In genomic region chr17:38710985-38711384, GRCh38 we compare ENCODE assay signal across 1 cellular context.
A peak's percentile ranks its signal among the peaks of the same experiment; 100 is the strongest.
TF ChIP-seq lines count a peak whose summit lies in the region.

No MANE protein-coding gene starts in this region.

TF ChIP-seq in HEK293, 187 proteins besides CTCF, POLR2A, EP300 and RAD21:
- TF ChIP-seq PRDM4 (tag by site-specific recombination; IDR thresholded peaks at IDR 0.05), result no peak
- TF ChIP-seq, protein P1, sequence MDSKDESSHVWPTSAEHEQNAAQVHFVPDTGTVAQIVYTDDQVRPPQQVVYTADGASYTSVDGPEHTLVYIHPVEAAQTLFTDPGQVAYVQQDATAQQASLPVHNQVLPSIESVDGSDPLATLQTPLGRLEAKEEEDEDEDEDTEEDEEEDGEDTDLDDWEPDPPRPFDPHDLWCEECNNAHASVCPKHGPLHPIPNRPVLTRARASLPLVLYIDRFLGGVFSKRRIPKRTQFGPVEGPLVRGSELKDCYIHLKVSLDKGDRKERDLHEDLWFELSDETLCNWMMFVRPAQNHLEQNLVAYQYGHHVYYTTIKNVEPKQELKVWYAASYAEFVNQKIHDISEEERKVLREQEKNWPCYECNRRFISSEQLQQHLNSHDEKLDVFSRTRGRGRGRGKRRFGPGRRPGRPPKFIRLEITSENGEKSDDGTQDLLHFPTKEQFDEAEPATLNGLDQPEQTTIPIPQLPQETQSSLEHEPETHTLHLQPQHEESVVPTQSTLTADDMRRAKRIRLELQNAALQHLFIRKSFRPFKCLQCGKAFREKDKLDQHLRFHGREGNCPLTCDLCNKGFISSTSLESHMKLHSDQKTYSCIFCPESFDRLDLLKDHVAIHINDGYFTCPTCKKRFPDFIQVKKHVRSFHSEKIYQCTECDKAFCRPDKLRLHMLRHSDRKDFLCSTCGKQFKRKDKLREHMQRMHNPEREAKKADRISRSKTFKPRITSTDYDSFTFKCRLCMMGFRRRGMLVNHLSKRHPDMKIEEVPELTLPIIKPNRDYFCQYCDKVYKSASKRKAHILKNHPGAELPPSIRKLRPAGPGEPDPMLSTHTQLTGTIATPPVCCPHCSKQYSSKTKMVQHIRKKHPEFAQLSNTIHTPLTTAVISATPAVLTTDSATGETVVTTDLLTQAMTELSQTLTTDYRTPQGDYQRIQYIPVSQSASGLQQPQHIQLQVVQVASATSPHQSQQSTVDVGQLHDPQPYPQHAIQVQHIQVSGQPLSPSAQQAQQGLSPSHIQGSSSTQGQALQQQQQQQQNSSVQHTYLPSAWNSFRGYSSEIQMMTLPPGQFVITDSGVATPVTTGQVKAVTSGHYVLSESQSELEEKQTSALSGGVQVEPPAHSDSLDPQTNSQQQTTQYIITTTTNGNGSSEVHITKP (tag by site-specific recombination; IDR thresholded peaks at IDR 0.05), result peak; percentile 26; the same call in 1 of the 2 replicates
TF ChIP-seq in HEK293: peak in this region for 1.
